In the genomic region with DNA sequence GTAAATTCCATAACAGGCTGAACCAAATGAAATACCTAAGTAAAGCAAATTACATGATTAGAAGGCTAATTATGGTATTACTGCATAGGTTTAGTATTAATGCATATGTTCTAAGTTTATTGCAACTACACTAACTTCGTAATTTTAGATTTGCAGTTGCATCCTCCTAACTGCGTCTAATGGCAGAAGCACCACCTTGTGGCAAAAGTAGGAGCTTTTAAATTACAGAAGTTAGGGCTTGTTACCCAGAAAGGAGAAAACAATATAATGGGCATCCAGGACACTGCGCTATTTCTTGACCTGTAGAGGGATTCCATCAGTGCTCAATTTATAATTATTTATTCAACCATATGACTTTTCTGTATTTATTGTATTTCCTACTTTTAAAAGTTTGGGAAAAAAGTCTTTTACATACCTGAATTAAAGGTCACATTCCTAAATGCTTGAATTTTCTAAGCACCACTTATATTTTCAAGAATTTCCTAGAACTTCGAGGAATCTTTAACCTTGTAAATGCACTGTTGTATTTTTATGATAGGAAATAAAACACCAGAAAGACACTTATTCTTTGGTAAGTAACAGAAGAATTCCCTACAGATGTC, we compare ENCODE assay signal across 8 cellular contexts. TPM values are rescaled to one million over a fixed set of nuclear protein-coding genes. Genes with fewer than 3 reads are reported as not detected.
A peak's percentile ranks its signal among the peaks of the same experiment; 100 is the strongest.
DNase-seq lines count a peak whose midpoint lies in the region; ATAC-seq and TF ChIP-seq lines count a peak whose summit lies in the region.

No MANE protein-coding gene starts in this region.

- intact Hi-C loops in adrenal gland (cut with DNase I) (loop anchor here (10.0 kb wide), 2 partner anchors 243 to 493 kb away; no protein-coding TSS in a partner anchor), left colon (cut with DNase I, micrococcal nuclease) (loop anchor here in 1 of 2 donors (10.0 kb wide), 1 partner anchor 523 kb away; no protein-coding TSS in a partner anchor)

- H3K4me1 ChIP-seq in adrenal gland (replicated peaks in 1 of 2), result no peaks in the 10 kb centered on the region

- H3K9me3 ChIP-seq in adrenal gland (replicated peaks in 1 of 3), result no peaks in the 10 kb centered on the region

- no peaks in the 10 kb centered on the region for H3K36me3 ChIP-seq in adrenal gland (replicated peaks in 1 of 2)

- no peak overlapping the region for H3K27ac ChIP-seq in adrenal gland

- peak; percentile 49 for TF ChIP-seq CTCF in HFF-Myc (IDR thresholded peaks at IDR 0.05; ENCODE audit: low read depth, low read length, missing control alignments)
- TF ChIP-seq CTCF in adrenal gland (IDR thresholded peaks at IDR 0.05), result peak; percentile 24 to 59 (median 46)

- ATAC-seq in left colon, result peak; percentile 39
- no peak for ATAC-seq in HG02852 (IDR thresholded peaks at IDR 0.05; ENCODE audit: unreplicated experiment)

- TF ChIP-seq POLR2A in adrenal gland (IDR thresholded peaks at IDR 0.05), result no peak

- DNase-seq in AG08395 (ENCODE audit: low spot score) (peak; percentile 54), HFF-Myc (ENCODE audit: extremely low read depth, low read depth) (peak; percentile 15), adrenal gland (no peak), left colon (no peak), occipital lobe (lab: John Stamatoyannopoulos, UW) (no peak), NCI-H2029 (lab: John Stamatoyannopoulos, UW) (no peak)
- DNase-seq in activated CD4-positive, CD25-positive, alpha-beta regulatory T cell (lab: John Stamatoyannopoulos, UW), result no peak

- H3K27me3 ChIP-seq in adrenal gland, result no peaks in the 10 kb centered on the region

- H3K4me3 ChIP-seq in HFF-Myc (replicated peaks; ENCODE audit: low read depth, low read length) (no peak overlapping the region), adrenal gland (no peak overlapping the region)

- 53 to 71% (median 56%) methylated on average over 4 of the region's 4 CpGs for WGBS in adrenal gland, 4 donors

RNA-seq across cellular contexts. Expression of a gene that starts 16.3 kb away (rescaled TPM):
- total RNA-seq in adrenal gland, result 1 to 10 TPM in 1 of 8 donors, under 1 TPM in 6, not detected in 1; 0.17 to 1.5 (median 0.45) TPM
- under 1 TPM; 0.20 to 0.55 (median 0.40) TPM for polyA plus RNA-seq in adrenal gland
- under 1 TPM in 1 of 2 donors, not detected in 1; 0.08 TPM for total RNA-seq in left colon
- total RNA-seq in occipital lobe, result 1.6 TPM

Comparison
In these comparisons a context has a peak if more than half of its experiments do, and no peak if none do; other contexts are left out.
1. DNase-seq: peak in AG08395 (single experiment) and HFF-Myc (single experiment); none in adrenal gland (0 of 7), left colon (0 of 2), activated CD4-positive, CD25-positive, alpha-beta regulatory T cell (0 of 4), occipital lobe (single experiment) and NCI-H2029 (single experiment).